In genomic region chr6:97282726-97283617, GRCh38 we compare ENCODE assay signal across 1 cellular context.
TF ChIP-seq lines count a peak whose summit lies in the region.

MMS22L (minus strand) TSS chr6:97283216; CDS start chr6:97282477, 739 bp downstream.

TF ChIP-seq in HepG2, 621 proteins besides CTCF, POLR2A, EP300 and RAD21 (continued from another document and continues in another):
- TF ChIP-seq, protein P1, sequence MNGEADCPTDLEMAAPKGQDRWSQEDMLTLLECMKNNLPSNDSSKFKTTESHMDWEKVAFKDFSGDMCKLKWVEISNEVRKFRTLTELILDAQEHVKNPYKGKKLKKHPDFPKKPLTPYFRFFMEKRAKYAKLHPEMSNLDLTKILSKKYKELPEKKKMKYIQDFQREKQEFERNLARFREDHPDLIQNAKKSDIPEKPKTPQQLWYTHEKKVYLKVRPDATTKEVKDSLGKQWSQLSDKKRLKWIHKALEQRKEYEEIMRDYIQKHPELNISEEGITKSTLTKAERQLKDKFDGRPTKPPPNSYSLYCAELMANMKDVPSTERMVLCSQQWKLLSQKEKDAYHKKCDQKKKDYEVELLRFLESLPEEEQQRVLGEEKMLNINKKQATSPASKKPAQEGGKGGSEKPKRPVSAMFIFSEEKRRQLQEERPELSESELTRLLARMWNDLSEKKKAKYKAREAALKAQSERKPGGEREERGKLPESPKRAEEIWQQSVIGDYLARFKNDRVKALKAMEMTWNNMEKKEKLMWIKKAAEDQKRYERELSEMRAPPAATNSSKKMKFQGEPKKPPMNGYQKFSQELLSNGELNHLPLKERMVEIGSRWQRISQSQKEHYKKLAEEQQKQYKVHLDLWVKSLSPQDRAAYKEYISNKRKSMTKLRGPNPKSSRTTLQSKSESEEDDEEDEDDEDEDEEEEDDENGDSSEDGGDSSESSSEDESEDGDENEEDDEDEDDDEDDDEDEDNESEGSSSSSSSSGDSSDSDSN (CRISPR knock-in tag; IDR thresholded peaks at IDR 0.05) = peak; percentile 54; the same call in 1 of the 2 replicates
- TF ChIP-seq BRF2 (CRISPR knock-in tag; IDR thresholded peaks at IDR 0.05) (peak; percentile 45; the same call in 1 of the 2 replicates), NFYC (CRISPR knock-in tag; IDR thresholded peaks at IDR 0.05) (peak; percentile 68), KIAA2018 (CRISPR knock-in tag; IDR thresholded peaks at IDR 0.05; ENCODE audit: borderline replicate concordance) (no peak), FOXK2 (IDR thresholded peaks at IDR 0.05) (no peak), ZNF709 (CRISPR knock-in tag; IDR thresholded peaks at IDR 0.05) (no peak), HINFP (CRISPR knock-in tag; IDR thresholded peaks at IDR 0.05; ENCODE audit: low read depth) (peak; percentile 50; the same call in 1 of the 2 replicates), JUN (CRISPR knock-in tag; IDR thresholded peaks at IDR 0.05) (no peak), ZMAT3 (CRISPR knock-in tag; conservative IDR thresholded peaks at IDR 0.05) (peak; percentile 93), KAT7 (CRISPR knock-in tag; IDR thresholded peaks at IDR 0.05; ENCODE audit: borderline replicate concordance) (peak; percentile 73; the same call in 1 of the 2 replicates), TMF1 (CRISPR knock-in tag; IDR thresholded peaks at IDR 0.05; ENCODE audit: low read depth) (no peak), RELA (CRISPR knock-in tag; IDR thresholded peaks at IDR 0.05) (no peak), CSRNP2 (CRISPR knock-in tag; conservative IDR thresholded peaks at IDR 0.05; ENCODE audit: low read depth) (no peak), PAWR (CRISPR knock-in tag; IDR thresholded peaks at IDR 0.05; ENCODE audit: borderline replicate concordance) (no peak), ZNF205 (CRISPR knock-in tag; IDR thresholded peaks at IDR 0.05) (no peak), BHLHE40 (IDR thresholded peaks at IDR 0.05; ENCODE audit: low read length) (no peak), PCBP2 (optimal IDR thresholded peaks at IDR 0.05; ENCODE audit: low read depth, low read length, poor library complexity, severe bottlenecking) (no peak), FOXP1 (IDR thresholded peaks at IDR 0.05) (no peak), FOXP1 (CRISPR knock-in tag; IDR thresholded peaks at IDR 0.05) (no peak), SIN3A (IDR thresholded peaks at IDR 0.05; ENCODE audit: borderline replicate concordance, low read depth, low read length) (peak; percentile 87; the same call in 1 of the 2 replicates), HNRNPL (IDR thresholded peaks at IDR 0.05; ENCODE audit: low read depth, low read length) (no peak), ZIK1 (CRISPR knock-in tag; IDR thresholded peaks at IDR 0.05; ENCODE audit: borderline replicate concordance, low read depth) (peak; percentile 39; the same call in 1 of the 2 replicates)
- TF ChIP-seq, protein P2, sequence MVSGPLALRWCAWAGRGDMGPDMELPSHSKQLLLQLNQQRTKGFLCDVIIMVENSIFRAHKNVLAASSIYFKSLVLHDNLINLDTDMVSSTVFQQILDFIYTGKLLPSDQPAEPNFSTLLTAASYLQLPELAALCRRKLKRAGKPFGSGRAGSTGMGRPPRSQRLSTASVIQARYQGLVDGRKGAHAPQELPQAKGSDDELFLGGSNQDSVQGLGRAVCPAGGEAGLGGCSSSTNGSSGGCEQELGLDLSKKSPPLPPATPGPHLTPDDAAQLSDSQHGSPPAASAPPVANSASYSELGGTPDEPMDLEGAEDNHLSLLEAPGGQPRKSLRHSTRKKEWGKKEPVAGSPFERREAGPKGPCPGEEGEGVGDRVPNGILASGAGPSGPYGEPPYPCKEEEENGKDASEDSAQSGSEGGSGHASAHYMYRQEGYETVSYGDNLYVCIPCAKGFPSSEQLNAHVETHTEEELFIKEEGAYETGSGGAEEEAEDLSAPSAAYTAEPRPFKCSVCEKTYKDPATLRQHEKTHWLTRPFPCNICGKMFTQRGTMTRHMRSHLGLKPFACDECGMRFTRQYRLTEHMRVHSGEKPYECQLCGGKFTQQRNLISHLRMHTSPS (CRISPR knock-in tag; IDR thresholded peaks at IDR 0.05; ENCODE audit: low read depth) = no peak
- TF ChIP-seq, protein P3, sequence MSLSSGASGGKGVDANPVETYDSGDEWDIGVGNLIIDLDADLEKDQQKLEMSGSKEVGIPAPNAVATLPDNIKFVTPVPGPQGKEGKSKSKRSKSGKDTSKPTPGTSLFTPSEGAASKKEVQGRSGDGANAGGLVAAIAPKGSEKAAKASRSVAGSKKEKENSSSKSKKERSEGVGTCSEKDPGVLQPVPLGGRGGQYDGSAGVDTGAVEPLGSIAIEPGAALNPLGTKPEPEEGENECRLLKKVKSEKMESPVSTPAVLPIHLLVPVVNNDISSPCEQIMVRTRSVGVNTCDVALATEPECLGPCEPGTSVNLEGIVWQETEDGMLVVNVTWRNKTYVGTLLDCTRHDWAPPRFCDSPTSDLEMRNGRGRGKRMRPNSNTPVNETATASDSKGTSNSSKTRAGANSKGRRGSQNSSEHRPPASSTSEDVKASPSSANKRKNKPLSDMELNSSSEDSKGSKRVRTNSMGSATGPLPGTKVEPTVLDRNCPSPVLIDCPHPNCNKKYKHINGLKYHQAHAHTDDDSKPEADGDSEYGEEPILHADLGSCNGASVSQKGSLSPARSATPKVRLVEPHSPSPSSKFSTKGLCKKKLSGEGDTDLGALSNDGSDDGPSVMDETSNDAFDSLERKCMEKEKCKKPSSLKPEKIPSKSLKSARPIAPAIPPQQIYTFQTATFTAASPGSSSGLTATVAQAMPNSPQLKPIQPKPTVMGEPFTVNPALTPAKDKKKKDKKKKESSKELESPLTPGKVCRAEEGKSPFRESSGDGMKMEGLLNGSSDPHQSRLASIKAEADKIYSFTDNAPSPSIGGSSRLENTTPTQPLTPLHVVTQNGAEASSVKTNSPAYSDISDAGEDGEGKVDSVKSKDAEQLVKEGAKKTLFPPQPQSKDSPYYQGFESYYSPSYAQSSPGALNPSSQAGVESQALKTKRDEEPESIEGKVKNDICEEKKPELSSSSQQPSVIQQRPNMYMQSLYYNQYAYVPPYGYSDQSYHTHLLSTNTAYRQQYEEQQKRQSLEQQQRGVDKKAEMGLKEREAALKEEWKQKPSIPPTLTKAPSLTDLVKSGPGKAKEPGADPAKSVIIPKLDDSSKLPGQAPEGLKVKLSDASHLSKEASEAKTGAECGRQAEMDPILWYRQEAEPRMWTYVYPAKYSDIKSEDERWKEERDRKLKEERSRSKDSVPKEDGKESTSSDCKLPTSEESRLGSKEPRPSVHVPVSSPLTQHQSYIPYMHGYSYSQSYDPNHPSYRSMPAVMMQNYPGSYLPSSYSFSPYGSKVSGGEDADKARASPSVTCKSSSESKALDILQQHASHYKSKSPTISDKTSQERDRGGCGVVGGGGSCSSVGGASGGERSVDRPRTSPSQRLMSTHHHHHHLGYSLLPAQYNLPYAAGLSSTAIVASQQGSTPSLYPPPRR (CRISPR knock-in tag; IDR thresholded peaks at IDR 0.05; ENCODE audit: borderline replicate concordance) = no peak
- TF ChIP-seq, protein P4, sequence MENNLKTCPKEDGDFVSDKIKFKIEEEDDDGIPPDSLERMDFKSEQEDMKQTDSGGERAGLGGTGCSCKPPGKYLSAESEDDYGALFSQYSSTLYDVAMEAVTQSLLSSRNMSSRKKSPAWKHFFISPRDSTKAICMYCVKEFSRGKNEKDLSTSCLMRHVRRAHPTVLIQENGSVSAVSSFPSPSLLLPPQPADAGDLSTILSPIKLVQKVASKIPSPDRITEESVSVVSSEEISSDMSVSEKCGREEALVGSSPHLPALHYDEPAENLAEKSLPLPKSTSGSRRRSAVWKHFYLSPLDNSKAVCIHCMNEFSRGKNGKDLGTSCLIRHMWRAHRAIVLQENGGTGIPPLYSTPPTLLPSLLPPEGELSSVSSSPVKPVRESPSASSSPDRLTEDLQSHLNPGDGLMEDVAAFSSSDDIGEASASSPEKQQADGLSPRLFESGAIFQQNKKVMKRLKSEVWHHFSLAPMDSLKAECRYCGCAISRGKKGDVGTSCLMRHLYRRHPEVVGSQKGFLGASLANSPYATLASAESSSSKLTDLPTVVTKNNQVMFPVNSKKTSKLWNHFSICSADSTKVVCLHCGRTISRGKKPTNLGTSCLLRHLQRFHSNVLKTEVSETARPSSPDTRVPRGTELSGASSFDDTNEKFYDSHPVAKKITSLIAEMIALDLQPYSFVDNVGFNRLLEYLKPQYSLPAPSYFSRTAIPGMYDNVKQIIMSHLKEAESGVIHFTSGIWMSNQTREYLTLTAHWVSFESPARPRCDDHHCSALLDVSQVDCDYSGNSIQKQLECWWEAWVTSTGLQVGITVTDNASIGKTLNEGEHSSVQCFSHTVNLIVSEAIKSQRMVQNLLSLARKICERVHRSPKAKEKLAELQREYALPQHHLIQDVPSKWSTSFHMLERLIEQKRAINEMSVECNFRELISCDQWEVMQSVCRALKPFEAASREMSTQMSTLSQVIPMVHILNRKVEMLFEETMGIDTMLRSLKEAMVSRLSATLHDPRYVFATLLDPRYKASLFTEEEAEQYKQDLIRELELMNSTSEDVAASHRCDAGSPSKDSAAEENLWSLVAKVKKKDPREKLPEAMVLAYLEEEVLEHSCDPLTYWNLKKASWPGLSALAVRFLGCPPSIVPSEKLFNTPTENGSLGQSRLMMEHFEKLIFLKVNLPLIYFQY (CRISPR knock-in tag; IDR thresholded peaks at IDR 0.05; ENCODE audit: borderline replicate concordance) = no peak
